ENCODE assay signal across 33 cellular contexts in the genomic region with DNA sequence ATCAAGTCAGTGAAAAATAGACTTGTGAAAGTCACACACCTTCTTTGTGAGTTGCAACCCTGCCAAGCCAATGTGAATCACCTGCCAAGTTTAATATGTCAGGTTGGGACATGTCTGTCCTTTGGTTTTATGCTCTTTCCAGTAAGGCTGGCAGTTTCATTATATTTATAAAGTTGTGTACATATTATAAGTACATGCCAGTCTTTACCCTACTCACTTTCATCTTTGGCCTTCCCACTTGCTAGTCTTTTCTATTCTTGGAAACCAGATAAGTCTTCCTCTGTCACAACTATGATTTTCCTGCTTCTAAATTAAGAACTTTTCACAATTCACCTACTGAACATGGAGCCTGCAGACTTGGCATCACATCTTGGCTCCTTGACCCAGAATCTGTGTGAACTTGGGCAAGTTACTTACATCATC.
DNase-seq lines count a peak whose midpoint lies in the region; ATAC-seq and TF ChIP-seq lines count a peak whose summit lies in the region.
"Had no signal": no experiment of that assay in that cellular context is flagged by ENCODE, and none has a peak within 500 bp of the region (broad histone marks: within the 10 kb centered on the region; RNA-seq: fewer than 3 reads in every experiment).

No MANE protein-coding gene starts in this region.

- H3K4me1 ChIP-seq in RWPE2 (ENCODE audit: insufficient read depth, poor library complexity, severe bottlenecking) (peaks cover 8% of the 10 kb centered on the region), esophagus squamous epithelium (peaks cover 0 to 19% (median 2%) of the 10 kb centered on the region in 3 donors), prostate gland (replicated peaks) (no peaks in the 10 kb centered on the region)
- H3K4me1 ChIP-seq: BE2C, uterus had no signal

- no peak overlapping the region for H3K27ac Mint-ChIP-seq in natural killer cell
- H3K27ac Mint-ChIP-seq: activated B cell treated with CpG ODN at 0.5 μM for 24 hours; activated CD4-positive, alpha-beta T cell treated with anti-CD3 and anti-CD28 coated beads, Interleukin-2, amount 10 ng/mL, durations not matched to agents 7 days and 5 days; activated naive CD8-positive, alpha-beta T cell treated with anti-CD3 and anti-CD28 coated beads for 36 hours; activated T-cell treated with anti-CD3 and anti-CD28 coated beads, Interleukin-2, amount 50 U/mL, for 24 hours; CD8-positive, alpha-beta memory T cell; effector memory CD8-positive, alpha-beta T cell; nephron; T-cell had no signal

- TF ChIP-seq CTCF in RWPE2 (IDR thresholded peaks at IDR 0.05; ENCODE audit: poor library complexity, severe bottlenecking) (no peak), esophagus squamous epithelium (IDR thresholded peaks at IDR 0.05) (no peak), prostate gland (IDR thresholded peaks at IDR 0.05) (no peak), natural killer cell (IDR thresholded peaks at IDR 0.05) (no peak)

- H3K27me3 ChIP-seq in RWPE2 (ENCODE audit: insufficient read depth, poor library complexity, severe bottlenecking), result no peaks in the 10 kb centered on the region
- no peaks in the 10 kb centered on the region for H3K27me3 ChIP-seq in esophagus squamous epithelium
- no peaks in the 10 kb centered on the region for H3K27me3 ChIP-seq in prostate gland (replicated peaks; ENCODE audit: insufficient read depth)
- H3K27me3 ChIP-seq: BE2C, uterus had no signal

- H3K36me3 ChIP-seq in RWPE2 (ENCODE audit: low read depth) (no peaks in the 10 kb centered on the region), esophagus squamous epithelium (no peaks in the 10 kb centered on the region), prostate gland (no peaks in the 10 kb centered on the region)
- H3K36me3 ChIP-seq: BE2C, uterus had no signal

- no peaks in the 10 kb centered on the region for H3K4me1 Mint-ChIP-seq in natural killer cell
- H3K4me1 Mint-ChIP-seq: activated CD4-positive, alpha-beta T cell treated with anti-CD3 and anti-CD28 coated beads, Interleukin-2, amount 10 ng/mL, durations not matched to agents 7 days and 5 days; activated naive CD8-positive, alpha-beta T cell treated with anti-CD3 and anti-CD28 coated beads for 36 hours; CD8-positive, alpha-beta memory T cell; nephron; T-cell had no signal

- intact Hi-C loops in esophagus squamous epithelium (cut with DNase I), result no loop called here
- intact Hi-C loops in prostate gland (cut with DNase I), result no loop called here
- intact Hi-C loops in natural killer cell (cut with micrococcal nuclease), result no loop called here

- H3K9me3 Mint-ChIP-seq in natural killer cell, result peaks cover 3 to 6% of the 10 kb centered on the region in 2 donors
- H3K9me3 Mint-ChIP-seq: activated B cell treated with CpG ODN at 0.5 μM for 24 hours; activated CD4-positive, alpha-beta T cell treated with anti-CD3 and anti-CD28 coated beads, Interleukin-2, amount 10 ng/mL, durations not matched to agents 7 days and 5 days; activated naive CD8-positive, alpha-beta T cell treated with anti-CD3 and anti-CD28 coated beads for 36 hours; activated T-cell treated with anti-CD3 and anti-CD28 coated beads, Interleukin-2, amount 50 U/mL, for 24 hours; nephron had no signal

- H3K36me3 Mint-ChIP-seq in natural killer cell, result peaks cover 6% of the 10 kb centered on the region
- H3K36me3 Mint-ChIP-seq: activated naive CD8-positive, alpha-beta T cell treated with anti-CD3 and anti-CD28 coated beads for 36 hours; CD8-positive, alpha-beta memory T cell; T-cell had no signal

- no peaks in the 10 kb centered on the region for H3K9me3 ChIP-seq in RWPE2 (ENCODE audit: severe bottlenecking)
- no peaks in the 10 kb centered on the region for H3K9me3 ChIP-seq in esophagus squamous epithelium
- no peaks in the 10 kb centered on the region for H3K9me3 ChIP-seq in prostate gland
- H3K9me3 ChIP-seq: BE2C, uterus had no signal

- no peak overlapping the region for H3K4me3 ChIP-seq in RWPE2 (ENCODE audit: severe bottlenecking)
- no peak overlapping the region for H3K4me3 ChIP-seq in esophagus squamous epithelium
- H3K4me3 ChIP-seq in prostate gland, result no peak overlapping the region
- H3K4me3 ChIP-seq: coronary artery, GM12878, uterus had no signal

- no peak for TF ChIP-seq POLR2A in esophagus squamous epithelium (IDR thresholded peaks at IDR 0.05)
- no peak for TF ChIP-seq POLR2A in prostate gland (IDR thresholded peaks at IDR 0.05)

- H3K27ac ChIP-seq in RWPE2 (ENCODE audit: poor library complexity, severe bottlenecking) (no peak overlapping the region), esophagus squamous epithelium (peak overlapping the region in 3 of 4 donors; percentile 7 to 70 (median 53)), prostate gland (no peak overlapping the region)
- H3K27ac ChIP-seq: coronary artery, uterus had no signal

- no peaks in the 10 kb centered on the region for H3K27me3 Mint-ChIP-seq in natural killer cell (ENCODE audit: low read depth in 2 of 2)
- H3K27me3 Mint-ChIP-seq: activated B cell treated with CpG ODN at 0.5 μM for 24 hours; activated CD4-positive, alpha-beta T cell treated with anti-CD3 and anti-CD28 coated beads, Interleukin-2, amount 10 ng/mL, durations not matched to agents 7 days and 5 days; activated naive CD8-positive, alpha-beta T cell treated with anti-CD3 and anti-CD28 coated beads for 36 hours; activated T-cell treated with anti-CD3 and anti-CD28 coated beads, Interleukin-2, amount 50 U/mL, for 24 hours; effector memory CD8-positive, alpha-beta T cell had no signal

- DNase-seq in NCI-H1105 treated with DMSO at 0.1 percent for 48 hours (lab: John Stamatoyannopoulos, UW) (peak; percentile 75), RWPE2 (ENCODE audit: low spot score) (no peak), esophagus squamous epithelium (lab: John Stamatoyannopoulos, UW) (no peak), prostate gland (ENCODE audit: low spot score) (peak; percentile 81), NCI-H226 (no peak), natural killer cell (no peak), NCI-H526 treated with DMSO at 0.1 percent for 48 hours (lab: John Stamatoyannopoulos, UW) (no peak)
- DNase-seq: ACHN; activated B cell treated with CpG ODN at 0.5 μM for 24 hours; activated CD4-positive, alpha-beta T cell treated with anti-CD3 and anti-CD28 coated beads, Interleukin-2, amount 10 ng/mL, durations not matched to agents 7 days and 5 days; activated gamma-delta T cell; activated naive CD8-positive, alpha-beta T cell treated with anti-CD3 and anti-CD28 coated beads for 36 hours; activated T-cell treated with anti-CD3 and anti-CD28 coated beads, Interleukin-2, amount 50 U/mL, for 24 hours; anterior cingulate cortex; BE2C; caudate nucleus; CD8-positive, alpha-beta memory T cell; effector memory CD8-positive, alpha-beta T cell; EL; foreskin fibroblast; H7; head of caudate nucleus; kidney glomerular epithelial cell; NCI-H1930; NCI-H2227 treated with DMSO at 0.1 percent for 48 hours; retina; small intestine; stimulated activated naive CD4-positive, alpha-beta T cell; T-cell; uterus had no signal

- ATAC-seq in RWPE2 (ENCODE audit: low read depth) (peak; percentile 80), natural killer cell (no peak)
- ATAC-seq: effector memory CD8-positive, alpha-beta T cell; GM12878; T-cell had no signal

- H3K4me3 Mint-ChIP-seq in natural killer cell, result no peak overlapping the region
- H3K4me3 Mint-ChIP-seq: activated B cell treated with CpG ODN at 0.5 μM for 24 hours; activated CD4-positive, alpha-beta T cell treated with anti-CD3 and anti-CD28 coated beads, Interleukin-2, amount 10 ng/mL, durations not matched to agents 7 days and 5 days; activated naive CD8-positive, alpha-beta T cell treated with anti-CD3 and anti-CD28 coated beads for 36 hours; activated T-cell treated with anti-CD3 and anti-CD28 coated beads, Interleukin-2, amount 50 U/mL, for 24 hours; CD8-positive, alpha-beta memory T cell; effector memory CD8-positive, alpha-beta T cell; nephron; T-cell had no signal

Comparison
In these comparisons a context has a peak if more than half of its experiments do, and no peak if none do; other contexts are left out.
1. DNase-seq: peak in NCI-H1105 treated with DMSO at 0.1 percent for 48 hours (single experiment) and prostate gland (single experiment); none in RWPE2 (single experiment), esophagus squamous epithelium (single experiment), NCI-H226 (single experiment), natural killer cell (single experiment) and NCI-H526 treated with DMSO at 0.1 percent for 48 hours (single experiment).
2. H3K27ac ChIP-seq: peak in esophagus squamous epithelium (3 of 4); none in RWPE2 (single experiment) and prostate gland (0 of 2).